In genomic region chr13:21297914-21298831, GRCh38 we compare ENCODE assay signal across 8 cellular contexts.
A peak's percentile ranks its signal among the peaks of the same experiment; 100 is the strongest.
DNase-seq lines count a peak whose midpoint lies in the region; ATAC-seq, FAIRE-seq and TF ChIP-seq lines count a peak whose summit lies in the region.

No MANE protein-coding gene starts in this region.

- DNase-seq in AG04450 (ENCODE audit: low read depth, low spot score) (peak; percentile 69), NCI-H2171 (lab: John Stamatoyannopoulos, UW) (peak; percentile 74), WERI-Rb-1 (peak; percentile 93), cardiac fibroblast (ENCODE audit: low read depth in 2 of 2) (peak; percentile 92 to 93), iPS-NIHi7 (ENCODE audit: extremely low spot score) (peak; percentile 92), small intestine (peak; percentile 93)

- H3K36me3 ChIP-seq in WERI-Rb-1 = peaks cover 3% of the 10 kb centered on the region
- H3K36me3 ChIP-seq in small intestine (ENCODE audit: control insufficient read depth in 2 of 2, insufficient read depth in 2 of 2, low read length in 2 of 2) = no peaks in the 10 kb centered on the region

- H3K9me3 ChIP-seq in AG04450 (ENCODE audit: control insufficient read depth, insufficient read depth, low read length) (no peaks in the 10 kb centered on the region; the same call in 1 of the 2 replicates), WERI-Rb-1 (ENCODE audit: severe bottlenecking) (no peaks in the 10 kb centered on the region), small intestine (ENCODE audit: control insufficient read depth, low read depth) (no peaks in the 10 kb centered on the region)

- peaks cover 0 to 5% of the 10 kb centered on the region in 2 donors for H3K4me1 ChIP-seq in small intestine (ENCODE audit: control insufficient read depth in 2 of 2, insufficient read depth in 1 of 2, low read depth in 1 of 2, low read length in 1 of 2)

- CTCF ChIA-PET in AG04450 (lab: Charles Lee) = interaction anchor here (0.5 to 6.9 kb wide), 28 partner anchors 8 to 1497 kb away, joined by 3 to 110 read pairs (median 4); partner anchors contain the start of genes SKA3 and ZDHHC20

- no peak for FAIRE-seq in small intestine (lab: Jason Lieb, UNC)

- 0 to 1% (median 0%) methylated on average over 74 of the region's 74 CpGs for WGBS in small intestine, 3 donors

- POLR2A ChIA-PET in AG04450 (lab: Yijun Ruan, JAX) = no interaction called here

- no peak overlapping the region for H3K27ac ChIP-seq in AG04450 (ENCODE audit: low read depth, low read length)
- H3K27ac ChIP-seq in WERI-Rb-1 = peak overlapping the region; percentile 11
- H3K27ac ChIP-seq in small intestine (ENCODE audit: low read depth in 1 of 2, low read length in 1 of 2) = peak overlapping the region; percentile 61 to 84

- peak overlapping the region; percentile 87 for H3K4me3 ChIP-seq in AG04450 (ENCODE audit: low read depth, low read length)
- peak overlapping the region; percentile 84 for H3K4me3 ChIP-seq in WERI-Rb-1 (ENCODE audit: low read depth, low read length)
- H3K4me3 ChIP-seq in cardiac fibroblast (replicated peaks in 1 of 2; ENCODE audit: low read depth in 2 of 2, low read length in 2 of 2) = peak overlapping the region; percentile 92 to 97
- H3K4me3 ChIP-seq in small intestine (ENCODE audit: low read depth in 1 of 2, low read length in 2 of 2) = peak overlapping the region; percentile 57 to 60

- peak; percentile 91 for TF ChIP-seq CTCF in AG04450 (IDR thresholded peaks at IDR 0.05; ENCODE audit: low read depth, low read length)
- TF ChIP-seq CTCF in WERI-Rb-1 (IDR thresholded peaks at IDR 0.05; ENCODE audit: low read depth, low read length) = peak; percentile 95
- TF ChIP-seq CTCF in cardiac fibroblast (IDR thresholded peaks at IDR 0.05; ENCODE audit: low read depth, low read length) = peak; percentile 89

- ATAC-seq in GM18870 (IDR thresholded peaks at IDR 0.05; ENCODE audit: unreplicated experiment) (peak; percentile 78), HG03108 (IDR thresholded peaks at IDR 0.05; ENCODE audit: unreplicated experiment) (peak; percentile 90)

- H3K27me3 ChIP-seq in AG04450 (ENCODE audit: control insufficient read depth, insufficient read depth, low read length) = no peaks in the 10 kb centered on the region
- H3K27me3 ChIP-seq in WERI-Rb-1 (ENCODE audit: insufficient read depth, low read depth, severe bottlenecking) = no peaks in the 10 kb centered on the region
- no peaks in the 10 kb centered on the region for H3K27me3 ChIP-seq in small intestine (ENCODE audit: control insufficient read depth in 2 of 2, insufficient read depth in 2 of 2, low read length in 2 of 2)
